Comparison of ENCODE assay signal across 23 cellular contexts in the genomic region with DNA sequence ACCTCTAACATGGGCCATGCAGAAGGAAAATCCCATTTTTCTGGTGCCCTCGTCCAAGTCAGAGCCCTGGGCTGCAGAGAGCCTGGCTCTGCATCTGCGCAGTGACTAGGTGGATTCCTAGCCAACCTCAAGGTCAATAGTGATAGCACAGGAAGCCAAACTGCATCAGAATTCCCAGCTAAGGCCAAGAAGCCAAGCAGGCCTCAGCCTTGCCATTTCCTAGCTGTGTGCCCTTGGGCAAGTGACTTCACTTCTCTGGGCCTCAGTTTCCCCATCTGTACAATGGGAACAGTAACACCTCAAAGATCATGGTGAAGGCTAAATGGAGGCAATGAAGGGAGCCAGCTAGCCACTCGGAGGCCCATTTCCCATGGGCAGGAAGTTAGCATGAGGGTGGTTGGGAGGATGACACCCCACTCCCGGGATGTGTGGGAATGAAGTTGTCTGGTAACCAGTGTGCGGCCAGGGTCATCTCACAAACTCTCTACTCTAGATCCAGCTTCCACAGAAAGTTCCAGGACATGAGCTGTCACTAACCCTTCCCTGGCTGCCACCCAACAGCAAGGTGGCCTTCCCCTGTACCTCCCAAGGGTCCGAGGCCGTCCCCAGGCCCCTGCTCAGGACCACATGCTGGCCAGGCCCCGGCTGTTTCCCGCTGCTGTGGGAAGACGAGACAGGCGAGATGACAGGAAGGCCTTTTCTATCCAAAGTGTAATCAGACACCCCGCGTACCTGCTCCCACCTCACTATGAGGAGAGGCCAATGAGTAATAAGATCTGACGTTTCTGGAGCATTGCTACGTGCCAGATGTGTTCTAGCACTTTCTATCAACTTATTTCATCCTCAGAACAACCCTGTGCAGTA.
DNase-seq lines count a peak whose midpoint lies in the region; ATAC-seq, FAIRE-seq and TF ChIP-seq lines count a peak whose summit lies in the region.
"Had no signal": no experiment of that assay in that cellular context is flagged by ENCODE, and none has a peak within 500 bp of the region (broad histone marks: within the 10 kb centered on the region; RNA-seq: fewer than 3 reads in every experiment).

No MANE protein-coding gene starts in this region.

- peaks cover 63% of the 10 kb centered on the region for H3K4me1 Mint-ChIP-seq in Calu3 (ENCODE audit: low read depth, unreplicated experiment)
- peaks cover 29% of the 10 kb centered on the region for H3K4me1 Mint-ChIP-seq in CD4-positive, alpha-beta T cell (ENCODE audit: low read depth)

- no peak for DNase-seq in Calu3
- DNase-seq in SJCRH30 = no peak
- no peak for DNase-seq in H1 (ENCODE audit: low read depth in 1 of 2, low spot score in 2 of 2)
- DNase-seq in osteoblast (ENCODE audit: insufficient read length, low spot score, missing footprints) = peak; percentile 1
- no peak for DNase-seq in CD4-positive, alpha-beta T cell
- no peak for DNase-seq in activated CD4-positive, alpha-beta T cell treated with anti-CD3 and anti-CD28 coated beads, Interleukin-2, amount 50 U/mL, for 48 hours
- no peak for DNase-seq in NCI-H82 (lab: John Stamatoyannopoulos, UW)
- DNase-seq: activated CD4-positive, alpha-beta T cell treated with anti-CD3 and anti-CD28 coated beads for 48 hours; activated T-cell treated with anti-CD3 and anti-CD28 coated beads, Interleukin-2, amount 50 U/mL, for 4 hours; amniotic stem cell; cortex of kidney; DMS 273 treated with DMSO at 0.1 percent for 48 hours; NCI-H1417; NCI-H2081 treated with DMSO at 0.1 percent for 48 hours; NK-92 treated with Interleukin-12 subunit alpha and Interleukin-12 subunit beta, amount 100 ng/mL, for 24 hours; occipital lobe; testis had no signal

- H2BK15ac ChIP-seq in H1 (ENCODE audit: low read length) = no peak overlapping the region

- WGBS in H1 (ENCODE audit: extremely low coverage in 1 of 2, insufficient coverage in 1 of 2, insufficient read length in 1 of 2, insufficient replicate concordance in 2 of 2, low coverage in 1 of 2, low lambda C conversion rate in 2 of 2, missing lambda C conversion rate in 1 of 2), 2 experiments = 81% methylated on average over 15 of the region's 15 CpGs; no CpG with 5 or more reads in 1 of the 2 experiments

- H2BK20ac ChIP-seq in H1 (ENCODE audit: low read length) = no peak overlapping the region

- H3K14ac ChIP-seq in H1 (ENCODE audit: insufficient read length) = no peak overlapping the region

- no peak overlapping the region for H2AFZ ChIP-seq in H1 (ENCODE audit: low read length)
- no peak overlapping the region for H2AFZ ChIP-seq in osteoblast (ENCODE audit: low read length)

- H3K23ac ChIP-seq in H1 (ENCODE audit: insufficient read length) = no peak overlapping the region

- no peak overlapping the region for H4K5ac ChIP-seq in H1 (ENCODE audit: insufficient read length, low read depth, low read length)

- H2AK5ac ChIP-seq in H1 (ENCODE audit: low read depth, low read length) = no peak overlapping the region

- no peak overlapping the region for H3K4me3 Mint-ChIP-seq in Calu3 (ENCODE audit: low read depth, unreplicated experiment)
- no peak overlapping the region for H3K4me3 Mint-ChIP-seq in CD4-positive, alpha-beta T cell
- H3K4me3 Mint-ChIP-seq: activated T-cell treated with anti-CD3 and anti-CD28 coated beads, Interleukin-2, amount 50 U/mL, for 4 hours; memory B cell; stimulated activated effector memory CD8-positive, alpha-beta T cell treated with anti-CD3 and anti-CD28 coated beads, Interleukin-12 subunit alpha, Interleukin-12 subunit beta, amount 100 ng/mL, for 72 hours had no signal

- no peaks in the 10 kb centered on the region for H3K23me2 ChIP-seq in H1 (ENCODE audit: low read depth, low read length)

- FAIRE-seq in H1 (lab: Jason Lieb, UNC) = no peak
- FAIRE-seq: RCC 7860 had no signal

- CTCF ChIA-PET in Calu3 (lab: Charles Lee) (interaction anchor here (1.1 kb wide), 2 partner anchors 9 to 10 kb away, joined by 3 to 4 read pairs; no protein-coding TSS in a partner anchor), H1 (lab: Charles Lee; ENCODE audit: partially characterized antibody) (interaction anchor here (0.7 to 13.8 kb wide), 3 partner anchors 16 to 26 kb away, joined by 3 to 159 read pairs (median 76); no protein-coding TSS in a partner anchor)
- CTCF ChIA-PET in CD4-positive, alpha-beta T cell (lab: Charles Lee) = no interaction called here

- BruUV-seq in Calu3 (replicated peaks; lab: Mats Ljungman, UMichigan) = no TSS peak

- no peaks in the 10 kb centered on the region for H3K79me2 ChIP-seq in H1 (ENCODE audit: control insufficient read depth in 1 of 2, insufficient read depth in 2 of 2, low read length in 2 of 2)
- H3K79me2 ChIP-seq in osteoblast (ENCODE audit: insufficient read depth, low read length) = no peaks in the 10 kb centered on the region

- no peaks in the 10 kb centered on the region for H3K9me3 Mint-ChIP-seq in Calu3 (ENCODE audit: low read depth, unreplicated experiment)
- H3K9me3 Mint-ChIP-seq in CD4-positive, alpha-beta T cell = no peaks in the 10 kb centered on the region
- H3K9me3 Mint-ChIP-seq: activated T-cell treated with anti-CD3 and anti-CD28 coated beads, Interleukin-2, amount 50 U/mL, for 4 hours; stimulated activated effector memory CD8-positive, alpha-beta T cell treated with anti-CD3 and anti-CD28 coated beads, Interleukin-12 subunit alpha, Interleukin-12 subunit beta, amount 100 ng/mL, for 72 hours had no signal

- H3K4me1 ChIP-seq in SJCRH30 (peaks cover 45% of the 10 kb centered on the region), H1 (replicated peaks in 1 of 4; ENCODE audit: control insufficient read depth in 3 of 4, insufficient read depth in 4 of 4, low read length in 3 of 4) (peaks cover 0 to 12% (median 7%) of the 10 kb centered on the region in 4 experiments; a peak in 4 of 7 replicates), osteoblast (ENCODE audit: insufficient read depth, low read length) (peaks cover 8% of the 10 kb centered on the region)

- no peaks in the 10 kb centered on the region for H3K79me1 ChIP-seq in H1 (ENCODE audit: low read depth, low read length)

- no peaks in the 10 kb centered on the region for H3K9me3 ChIP-seq in SJCRH30 (replicated peaks)
- H3K9me3 ChIP-seq in H1 (ENCODE audit: insufficient read depth in 2 of 2, low read depth in 1 of 2, low read length in 1 of 2) = no peaks in the 10 kb centered on the region; a peak in 1 of 4 replicates
- peaks cover 8% of the 10 kb centered on the region for H3K9me3 ChIP-seq in osteoblast (ENCODE audit: low read depth, low read length)
- H3K9me3 ChIP-seq in CD4-positive, alpha-beta T cell (ENCODE audit: control insufficient read depth, low read length) = no peaks in the 10 kb centered on the region
- H3K9me3 ChIP-seq: testis had no signal

- no peak for ATAC-seq in CD4-positive, alpha-beta T cell (ENCODE audit: poor library complexity)
- ATAC-seq in GM19463 (IDR thresholded peaks at IDR 0.05; ENCODE audit: unreplicated experiment) = no peak
- ATAC-seq: activated T-cell treated with anti-CD3 and anti-CD28 coated beads, Interleukin-2, amount 50 U/mL, for 4 hours; stimulated activated effector memory CD8-positive, alpha-beta T cell treated with anti-CD3 and anti-CD28 coated beads, Interleukin-12 subunit alpha, Interleukin-12 subunit beta, amount 100 ng/mL, for 72 hours had no signal

- TF ChIP-seq CTCF in Calu3 (IDR thresholded peaks at IDR 0.05; ENCODE audit: unreplicated experiment) = no peak
- TF ChIP-seq CTCF in H1 (IDR thresholded peaks at IDR 0.05; ENCODE audit: control extremely low read depth in 1 of 3, insufficient read depth in 1 of 3, low read depth in 1 of 3, low read length in 3 of 3) = no peak
- TF ChIP-seq CTCF in osteoblast (IDR thresholded peaks at IDR 0.05; ENCODE audit: extremely low read depth, low read depth, low read length) = no peak
- TF ChIP-seq CTCF in CD4-positive, alpha-beta T cell (IDR thresholded peaks at IDR 0.05) = no peak

- H4K8ac ChIP-seq in H1 (ENCODE audit: extremely low read depth, insufficient read depth, low read length) = no peak overlapping the region

- H3K27ac Mint-ChIP-seq in Calu3 (ENCODE audit: unreplicated experiment) = peak overlapping the region; percentile 35
- H3K27ac Mint-ChIP-seq in CD4-positive, alpha-beta T cell = no peak overlapping the region
- H3K27ac Mint-ChIP-seq: memory B cell had no signal

- no peak overlapping the region for H2BK5ac ChIP-seq in H1 (ENCODE audit: low read depth, low read length)

- no peak for TF ChIP-seq EP300 in H1 (IDR thresholded peaks at IDR 0.05; ENCODE audit: borderline replicate concordance in 1 of 2, low read depth in 2 of 2, low read length in 2 of 2)

- intact Hi-C loops in Calu3 (cut with micrococcal nuclease; ENCODE audit: unreplicated experiment) = no loop called here
- intact Hi-C loops in CD4-positive, alpha-beta T cell (cut with DNase I, micrococcal nuclease) = no loop called here

- no peaks in the 10 kb centered on the region for H3K27me3 ChIP-seq in SJCRH30
- peaks cover 0 to 2% (median 0%) of the 10 kb centered on the region in 4 experiments; a peak in 1 of 7 replicates for H3K27me3 ChIP-seq in H1 (replicated peaks in 1 of 4; ENCODE audit: control insufficient read depth in 3 of 4, extremely low read depth in 1 of 4, insufficient read depth in 3 of 4, low read length in 3 of 4)
- H3K27me3 ChIP-seq in osteoblast (ENCODE audit: insufficient read depth, low read length) = no peaks in the 10 kb centered on the region
- no peaks in the 10 kb centered on the region for H3K27me3 ChIP-seq in CD4-positive, alpha-beta T cell (ENCODE audit: control insufficient read depth, insufficient read depth, low read length)
- H3K27me3 ChIP-seq: testis had no signal

- H3K36me3 ChIP-seq in SJCRH30 = no peaks in the 10 kb centered on the region
- H3K36me3 ChIP-seq in H1 (ENCODE audit: control insufficient read depth in 2 of 4, insufficient read depth in 4 of 4, low read length in 3 of 4) = no peaks in the 10 kb centered on the region
- H3K36me3 ChIP-seq in osteoblast (ENCODE audit: insufficient read depth, low read length) = no peaks in the 10 kb centered on the region

- H3K4ac ChIP-seq in H1 (replicated peaks; ENCODE audit: insufficient read length, low read depth, low read length) = no peak overlapping the region

- H3K9ac ChIP-seq in H1 (replicated peaks in 1 of 4; ENCODE audit: extremely low read depth in 1 of 4, low read depth in 3 of 4, low read length in 3 of 4) = no peak overlapping the region

- POLR2A ChIA-PET in H1 (lab: Charles Lee; ENCODE audit: partially characterized antibody) = interaction anchor here (0.9 to 1.5 kb wide), 2 partner anchors 8 to 168 kb away, joined by 3 read pairs; no protein-coding TSS in a partner anchor
- POLR2A ChIA-PET in CD4-positive, alpha-beta T cell (lab: Charles Lee) = no interaction called here

- TF ChIP-seq RAD21 in H1 (IDR thresholded peaks at IDR 0.05 in 1 of 2, conservative IDR thresholded peaks at IDR 0.05 in 1 of 2; ENCODE audit: low read depth in 2 of 2, low read length in 2 of 2) = no peak

- no peak for TF ChIP-seq POLR2A in H1 (IDR thresholded peaks at IDR 0.05; ENCODE audit: control extremely low read depth in 1 of 2, low read depth in 2 of 2, low read length in 2 of 2)

- no peaks in the 10 kb centered on the region for H3K27me3 Mint-ChIP-seq in Calu3 (ENCODE audit: unreplicated experiment)
- H3K27me3 Mint-ChIP-seq in CD4-positive, alpha-beta T cell = no peaks in the 10 kb centered on the region

- H3K36me3 Mint-ChIP-seq in Calu3 (ENCODE audit: insufficient read depth, unreplicated experiment) = peaks cover 21% of the 10 kb centered on the region
- no peaks in the 10 kb centered on the region for H3K36me3 Mint-ChIP-seq in CD4-positive, alpha-beta T cell (ENCODE audit: low read depth)
- H3K36me3 Mint-ChIP-seq: memory B cell had no signal

- no peak overlapping the region for H3K18ac ChIP-seq in H1 (ENCODE audit: extremely low read depth, low read length)

- H3K27ac ChIP-seq in SJCRH30 = peak overlapping the region; percentile 55; the same call in 1 of the 2 replicates
- H3K27ac ChIP-seq in H1 (ENCODE audit: low read depth, low read length) = no peak overlapping the region
- H3K27ac ChIP-seq in osteoblast (ENCODE audit: low read depth, low read length) = no peak overlapping the region
- no peak overlapping the region for H3K27ac ChIP-seq in CD4-positive, alpha-beta T cell (ENCODE audit: low read depth, low read length)
- H3K27ac ChIP-seq: SK-N-MC, testis had no signal

- H3K4me3 ChIP-seq in SJCRH30 = no peak overlapping the region
- H3K4me3 ChIP-seq in H1 (ENCODE audit: extremely low read depth in 1 of 4, insufficient read depth in 2 of 4, low read depth in 3 of 4, low read length in 4 of 4) = no peak overlapping the region
- no peak overlapping the region for H3K4me3 ChIP-seq in osteoblast (ENCODE audit: insufficient read depth, low read length)
- H3K4me3 ChIP-seq: SK-N-MC, smooth muscle cell, testis had no signal

- 0 out of 2 replicates have a peak overlapping the region, but pooled peaks have one; percentile 19 for H2BK12ac ChIP-seq in H1 (ENCODE audit: low read depth, low read length)

- H2BK120ac ChIP-seq in H1 (replicated peaks; ENCODE audit: low read depth, low read length) = no peak overlapping the region

- no peak overlapping the region for H4K91ac ChIP-seq in H1 (replicated peaks; ENCODE audit: insufficient read length, low read length)

- H3K56ac ChIP-seq in H1 (replicated peaks; ENCODE audit: insufficient read length, low read depth, low read length) = no peak overlapping the region

- H4K20me1 ChIP-seq in H1 (replicated peaks in 1 of 2; ENCODE audit: control insufficient read depth in 1 of 2, insufficient read depth in 2 of 2, low read length in 2 of 2) = no peaks in the 10 kb centered on the region
- H4K20me1 ChIP-seq in osteoblast (ENCODE audit: insufficient read depth, low read length) = no peaks in the 10 kb centered on the region

- H3K4me2 ChIP-seq in H1 (ENCODE audit: insufficient read depth in 1 of 2, low read depth in 2 of 2, low read length in 2 of 2) (no peak overlapping the region), osteoblast (ENCODE audit: insufficient read depth, low read length) (no peak overlapping the region)
- H3K4me2 ChIP-seq: smooth muscle cell had no signal
